In the genomic region with DNA sequence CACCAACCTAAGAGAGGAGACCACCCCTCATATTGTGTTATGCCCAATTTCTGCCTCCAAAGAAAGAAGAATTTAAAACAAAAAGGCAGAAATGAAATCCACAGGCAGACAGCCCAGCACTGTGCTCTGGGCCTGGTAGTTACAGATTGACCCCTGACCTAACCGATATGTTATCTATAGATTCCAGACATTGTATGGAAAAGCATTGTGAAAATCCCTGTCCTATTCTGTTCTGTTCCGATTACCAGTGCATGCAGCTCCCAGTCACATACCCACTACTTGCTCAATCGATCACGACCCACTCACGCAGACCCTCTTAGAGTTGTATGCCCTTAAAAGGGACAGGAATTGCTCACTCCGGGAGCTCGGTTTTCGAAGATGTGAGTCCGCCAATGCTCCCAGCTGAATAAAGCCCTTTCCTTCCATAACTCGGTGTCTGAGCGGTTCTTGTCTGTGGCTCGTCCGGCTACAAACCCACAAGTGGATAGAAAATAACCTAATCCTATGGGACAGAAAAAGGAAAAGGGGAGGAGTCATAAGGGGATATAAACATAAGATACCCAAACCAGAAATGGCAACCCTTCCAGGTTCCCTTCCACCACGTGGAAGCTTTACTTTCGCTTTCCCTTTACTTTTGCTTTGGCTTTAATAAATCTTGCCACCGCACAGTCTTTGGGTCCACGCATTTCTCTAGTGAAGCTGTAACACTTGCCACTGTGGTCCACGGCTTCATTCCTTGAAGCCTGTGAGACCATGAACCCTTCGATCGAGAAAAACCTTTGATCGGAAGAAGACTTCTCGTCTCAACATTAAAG, we compare ENCODE assay signal across 1 cellular context.
A peak's percentile ranks its signal among the peaks of the same experiment; 100 is the strongest.
TF ChIP-seq lines count a peak whose summit lies in the region.

No MANE protein-coding gene starts in this region.

TF ChIP-seq in liver, 16 proteins besides CTCF, POLR2A, EP300 and RAD21:
- no peak for TF ChIP-seq NR2F2 (IDR thresholded peaks at IDR 0.05)
- TF ChIP-seq JUND (IDR thresholded peaks at IDR 0.05), result peak; percentile 1 to 7
